Comparison of ENCODE assay signal across 31 cellular contexts in genomic region chr1:183571678-183572268, GRCh38. TPM values are rescaled to one million over a fixed set of nuclear protein-coding genes. Genes with fewer than 3 reads are reported as not detected.
DNase-seq lines count a peak whose midpoint lies in the region; TF ChIP-seq lines count a peak whose summit lies in the region.
"Had no signal": no experiment of that assay in that cellular context is flagged by ENCODE, and none has a peak within 500 bp of the region (broad histone marks: within the 10 kb centered on the region; RNA-seq: fewer than 3 reads in every experiment).

No MANE protein-coding gene starts in this region.

- peaks cover 8% of the 10 kb centered on the region for H3K4me1 ChIP-seq in fibroblast of lung (ENCODE audit: control insufficient read depth, extremely low read depth, insufficient read depth, low read length)
- peaks cover 66 to 88% of the 10 kb centered on the region in 2 experiments for H3K4me1 ChIP-seq in neutrophil (ENCODE audit: control insufficient read depth in 1 of 2, insufficient read depth in 1 of 2, low read depth in 1 of 2, low read length in 1 of 2)
- H3K4me1 ChIP-seq in smooth muscle cell (ENCODE audit: low read depth), result no peaks in the 10 kb centered on the region
- H3K4me1 ChIP-seq: suprapubic skin had no signal

- no peaks in the 10 kb centered on the region for H3K9me3 ChIP-seq in MG63
- no peaks in the 10 kb centered on the region for H3K9me3 ChIP-seq in fibroblast of lung (ENCODE audit: control insufficient read depth, insufficient read depth, low read depth, low read length)
- peaks cover 17% of the 10 kb centered on the region for H3K9me3 ChIP-seq in neutrophil
- no peaks in the 10 kb centered on the region for H3K9me3 ChIP-seq in smooth muscle cell (replicated peaks; ENCODE audit: low read depth)
- H3K9me3 ChIP-seq: BLaER1, Caco-2, ovary, right atrium auricular region, suprapubic skin, upper lobe of right lung had no signal

- H3K27me3 ChIP-seq in MG63, result no peaks in the 10 kb centered on the region
- no peaks in the 10 kb centered on the region for H3K27me3 ChIP-seq in fibroblast of lung (ENCODE audit: control insufficient read depth, insufficient read depth, low read length)
- H3K27me3 ChIP-seq in neutrophil, result no peaks in the 10 kb centered on the region
- H3K27me3 ChIP-seq in smooth muscle cell (ENCODE audit: low read depth), result no peaks in the 10 kb centered on the region
- H3K27me3 ChIP-seq: BLaER1, ovary, right atrium auricular region, suprapubic skin, upper lobe of right lung had no signal

- H4K20me1 ChIP-seq in fibroblast of lung (ENCODE audit: control insufficient read depth, extremely low read depth, insufficient read depth, low read length) (no peaks in the 10 kb centered on the region), smooth muscle cell (ENCODE audit: low read depth) (no peaks in the 10 kb centered on the region)
- H4K20me1 ChIP-seq: BLaER1 had no signal

- TF ChIP-seq CTCF in fibroblast of lung (conservative IDR thresholded peaks at IDR 0.05 in 1 of 2, IDR thresholded peaks at IDR 0.05 in 1 of 2; ENCODE audit: low read depth in 1 of 2, low read length in 2 of 2), result no peak
- TF ChIP-seq CTCF in neutrophil (IDR thresholded peaks at IDR 0.05), result no peak
- no peak for TF ChIP-seq CTCF in smooth muscle cell (IDR thresholded peaks at IDR 0.05; ENCODE audit: borderline replicate concordance, insufficient read depth, poor library complexity, severe bottlenecking)

- H3F3A ChIP-seq in smooth muscle cell (ENCODE audit: low read depth), result no peaks in the 10 kb centered on the region

- H3K36me3 ChIP-seq in MG63 (no peaks in the 10 kb centered on the region), fibroblast of lung (ENCODE audit: control insufficient read depth, insufficient read depth, low read length) (no peaks in the 10 kb centered on the region), neutrophil (peaks cover 100% of the 10 kb centered on the region), smooth muscle cell (ENCODE audit: low read depth) (no peaks in the 10 kb centered on the region)
- H3K36me3 ChIP-seq: BLaER1, ovary, right atrium auricular region, suprapubic skin had no signal

- H3K9ac ChIP-seq in fibroblast of lung (ENCODE audit: insufficient read depth, low read length) (no peak overlapping the region), smooth muscle cell (ENCODE audit: low read depth) (no peak overlapping the region)
- H3K9ac ChIP-seq: BLaER1 had no signal

- no peak overlapping the region for H2AFZ ChIP-seq in fibroblast of lung (ENCODE audit: low read length)
- H2AFZ ChIP-seq in smooth muscle cell (ENCODE audit: low read depth), result no peak overlapping the region

- no peak overlapping the region for H3K4me3 ChIP-seq in MG63
- no peak overlapping the region for H3K4me3 ChIP-seq in fibroblast of lung (replicated peaks in 1 of 4; ENCODE audit: control extremely low read depth in 1 of 4, insufficient read depth in 1 of 4, low read depth in 3 of 4, low read length in 4 of 4)
- H3K4me3 ChIP-seq in neutrophil (ENCODE audit: low read depth in 1 of 2, low read length in 1 of 2), result no peak overlapping the region
- no peak overlapping the region for H3K4me3 ChIP-seq in smooth muscle cell
- H3K4me3 ChIP-seq: BLaER1, coronary artery, ovary, right atrium auricular region, suprapubic skin, upper lobe of right lung had no signal

- H3K27ac ChIP-seq in fibroblast of lung (ENCODE audit: insufficient read depth, low read length), result no peak overlapping the region
- peak overlapping the region; percentile 100 for H3K27ac ChIP-seq in neutrophil
- no peak overlapping the region for H3K27ac ChIP-seq in smooth muscle cell (ENCODE audit: low read depth)
- H3K27ac ChIP-seq: BLaER1, ovary, right atrium auricular region, suprapubic skin, upper lobe of right lung had no signal

- WGBS in smooth muscle cell (ENCODE audit: low lambda C conversion rate), result 96% methylated on average over 4 of the region's 4 CpGs

- DNase-seq in EL (peak; percentile 88), MG63 (peak; percentile 87), fibroblast of lung (ENCODE audit: low read depth in 2 of 2) (peak; percentile 49 to 51), smooth muscle cell (lab: John Stamatoyannopoulos, UW; ENCODE audit: unreplicated experiment) (no peak), activated gamma-delta T cell (lab: John Stamatoyannopoulos, UW) (no peak), RPMI8226 (no peak), erythroblast (lab: John Stamatoyannopoulos, UW) (no peak)
- DNase-seq: activated CD4-positive, alpha-beta memory T cell treated with anti-CD3 and anti-CD28 coated beads for 36 hours; activated CD4-positive, CD25-positive, alpha-beta regulatory T cell; activated CD8-positive, alpha-beta memory T cell treated with anti-CD3 and anti-CD28 coated beads, Interleukin-2, amount 50 U/mL, for 48 hours; activated naive CD4-positive, alpha-beta T cell treated with anti-CD3 and anti-CD28 coated beads, Interleukin-2, amount 50 U/mL, for 16 hours; amygdala; Caco-2; DMS79; effector memory CD8-positive, alpha-beta T cell; islet precursor cell; left ventricle myocardium superior; midbrain; natural killer cell; NCI-H1092 treated with DMSO at 0.1 percent for 48 hours; NCI-H1930; NCI-H526 treated with DMSO at 0.1 percent for 48 hours; ovary; stimulated activated CD4-positive, alpha-beta T cell treated with anti-CD3 and anti-CD28 coated beads, Interleukin-4, amount 100 ng/mL, for 24 hours; stimulated activated naive B cell treated with anti-CD40 and anti-IgM and Interleukin-4, amounts not matched to agents 10 μg/mL and 1 μg/mL and 100 μg/mL, for 72 hours; upper lobe of right lung had no signal

- TF ChIP-seq POLR2A in erythroblast (IDR thresholded peaks at IDR 0.05; ENCODE audit: low read length), result no peak

- H3K79me2 ChIP-seq in fibroblast of lung (ENCODE audit: control insufficient read depth, insufficient read depth, low read length) (no peaks in the 10 kb centered on the region), smooth muscle cell (ENCODE audit: low read depth) (no peaks in the 10 kb centered on the region)

- no peak overlapping the region for H3K4me2 ChIP-seq in fibroblast of lung (ENCODE audit: extremely low read depth, insufficient read depth, low read length)
- H3K4me2 ChIP-seq in smooth muscle cell, result no peak overlapping the region
- H3K4me2 ChIP-seq: BLaER1 had no signal

RNA-seq across cellular contexts. Expression of gene NCF2, which starts 18.5 kb away (rescaled TPM):
- total RNA-seq in MG63 (2014; rRNA removed; shearing (Covaris generic); ENCODE audit: low replicate concordance), result 0.53 and 0.64 TPM in 2 replicates
- total RNA-seq in fibroblast of lung (0.77 and 2.6 TPM in 2 replicates), smooth muscle cell (1.7 and 2.4 TPM in 2 replicates)
- polyA plus RNA-seq in fibroblast of lung (0.43 and 1.2 TPM in 2 replicates), smooth muscle cell (0.65 and 0.78 TPM in 2 replicates)
- polyA plus RNA-seq in fibroblast of lung (2012), result 0.16 and 0.59 TPM in 2 replicates
- 1.2 TPM in 1 of 2 replicates, not detected in the other for polyA minus RNA-seq in fibroblast of lung (ENCODE audit: low replicate concordance)
- total RNA-seq: Caco-2 had no signal

Comparison
In these comparisons a context has a peak if more than half of its experiments do, and no peak if none do; other contexts are left out.
1. DNase-seq: peak in EL (single experiment), MG63 (single experiment) and fibroblast of lung (2 of 2); none in smooth muscle cell (single experiment), activated gamma-delta T cell (single experiment), RPMI8226 (single experiment) and erythroblast (0 of 2).